In the genomic region with DNA sequence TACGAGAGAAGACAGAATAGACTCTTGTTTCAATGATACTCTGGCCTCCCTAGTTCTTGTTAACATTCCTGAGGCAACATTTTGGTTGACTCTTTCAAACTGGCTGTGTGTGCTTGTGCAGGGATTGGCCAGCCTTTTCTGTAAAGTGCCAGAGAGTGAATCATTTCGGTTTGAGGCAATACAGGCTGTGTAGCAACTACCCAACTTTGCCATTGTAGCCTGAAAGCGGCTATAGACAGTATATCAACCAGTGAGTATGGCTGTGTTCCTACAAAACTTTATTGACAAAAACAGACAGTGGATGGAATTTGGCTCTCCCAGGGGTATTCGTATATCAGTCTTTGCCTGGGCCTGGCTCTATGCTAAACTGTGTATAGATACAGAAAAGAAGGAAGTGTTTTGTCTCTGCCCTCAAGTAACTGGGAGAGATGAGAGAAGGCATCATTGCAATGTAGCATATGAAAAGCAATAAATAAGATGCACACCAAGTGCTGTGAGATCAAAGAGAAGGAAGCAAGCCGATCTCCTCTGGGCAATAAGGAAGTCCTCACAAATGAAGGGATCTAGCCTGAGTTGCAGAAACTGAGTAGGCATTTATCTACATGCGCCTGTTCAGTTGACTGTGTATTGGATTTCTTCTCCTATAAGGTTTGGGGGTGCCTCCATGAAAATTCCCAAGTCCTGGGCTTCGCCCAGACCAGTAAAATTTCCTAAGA, we compare ENCODE assay signal across 12 cellular contexts.
DNase-seq lines count a peak whose midpoint lies in the region; ATAC-seq and TF ChIP-seq lines count a peak whose summit lies in the region.
"Had no signal": no experiment of that assay in that cellular context is flagged by ENCODE, and none has a peak within 500 bp of the region (broad histone marks: within the 10 kb centered on the region; RNA-seq: fewer than 3 reads in every experiment).

No MANE protein-coding gene starts in this region.

- no peak overlapping the region for H3K4me3 Mint-ChIP-seq in stimulated activated naive CD8-positive, alpha-beta T cell treated with anti-CD3 and anti-CD28 coated beads, Interleukin-15, amount 100 ng/mL, for 72 hours

- H3K27ac Mint-ChIP-seq in stimulated activated naive CD8-positive, alpha-beta T cell treated with anti-CD3 and anti-CD28 coated beads, Interleukin-15, amount 100 ng/mL, for 72 hours, result no peak overlapping the region

- in situ Hi-C loops in SK-MEL-5 (cut with HindIII; ENCODE audit: low pct_unique_long_range_greater_than_20kb, low sequenced_read_pairs), result no loop called here

- DNase-seq in GM04504 (ENCODE audit: low read depth), result peak; percentile 92
- DNase-seq in SK-MEL-5 (ENCODE audit: low read depth, low spot score), result peak; percentile 43
- DNase-seq in foreskin fibroblast, result peak; percentile 95 to 96
- peak; percentile 21 for DNase-seq in retinal pigment epithelial cell (ENCODE audit: low read depth)
- DNase-seq in NCI-H1436 (lab: John Stamatoyannopoulos, UW), result no peak
- no peak for DNase-seq in stimulated activated naive CD8-positive, alpha-beta T cell treated with anti-CD3 and anti-CD28 coated beads, Interleukin-15, amount 100 ng/mL, for 72 hours
- no peak for DNase-seq in middle frontal gyrus (ENCODE audit: extremely low spot score, low spot score)
- DNase-seq in NCI-H1694 (lab: John Stamatoyannopoulos, UW), result no peak
- DNase-seq: activated naive CD4-positive, alpha-beta T cell treated with Interleukin-2 at 50 U/mL for 16 hours; stimulated activated CD8-positive, alpha-beta memory T cell treated with anti-CD3 and anti-CD28 coated beads, Interleukin-4, amount 100 ng/mL, for 48 hours had no signal

- H3K4me3 ChIP-seq in foreskin fibroblast (ENCODE audit: low read depth in 1 of 2, low read length in 2 of 2) (no peak overlapping the region), retinal pigment epithelial cell (ENCODE audit: low read length) (no peak overlapping the region)
- H3K4me3 ChIP-seq: SJCRH30 had no signal

- H3K9me3 Mint-ChIP-seq in stimulated activated naive CD8-positive, alpha-beta T cell treated with anti-CD3 and anti-CD28 coated beads, Interleukin-15, amount 100 ng/mL, for 72 hours, result peaks cover 0 to 21% of the 10 kb centered on the region in 2 donors

- no peaks in the 10 kb centered on the region for H3K27me3 Mint-ChIP-seq in stimulated activated naive CD8-positive, alpha-beta T cell treated with anti-CD3 and anti-CD28 coated beads, Interleukin-15, amount 100 ng/mL, for 72 hours

- H3K4me1 Mint-ChIP-seq in stimulated activated naive CD8-positive, alpha-beta T cell treated with anti-CD3 and anti-CD28 coated beads, Interleukin-15, amount 100 ng/mL, for 72 hours, result no peaks in the 10 kb centered on the region

- ATAC-seq in stimulated activated naive CD8-positive, alpha-beta T cell treated with anti-CD3 and anti-CD28 coated beads, Interleukin-15, amount 100 ng/mL, for 72 hours, result no peak
- ATAC-seq: left lobe of liver had no signal

- no peak for TF ChIP-seq CTCF in foreskin fibroblast (IDR thresholded peaks at IDR 0.05; ENCODE audit: low read depth, low read length)
- TF ChIP-seq CTCF in retinal pigment epithelial cell (conservative IDR thresholded peaks at IDR 0.05; ENCODE audit: low read depth, low read length), result no peak

Comparison
In these comparisons a context has a peak if more than half of its experiments do, and no peak if none do; other contexts are left out.
1. DNase-seq: peak in GM04504 (single experiment), SK-MEL-5 (single experiment), foreskin fibroblast (2 of 2) and retinal pigment epithelial cell (single experiment); none in NCI-H1436 (single experiment), stimulated activated naive CD8-positive, alpha-beta T cell treated with anti-CD3 and anti-CD28 coated beads, Interleukin-15, amount 100 ng/mL, for 72 hours (0 of 2), middle frontal gyrus (single experiment) and NCI-H1694 (single experiment).